8 cellular contexts compared by ENCODE assay signal in genomic region chr5:159844267-159844666, GRCh38.
"Had no signal": no experiment of that assay in that cellular context is flagged by ENCODE, and none has a peak within 500 bp of the region (broad histone marks: within the 10 kb centered on the region; RNA-seq: fewer than 3 reads in every experiment).

No MANE protein-coding gene starts in this region.

- DNase-seq: GM23248, GOT3, H7, HFFc6, IMR-90 had no signal

- FAIRE-seq: HTR-8/SVneo had no signal

- H3K4me3 ChIP-seq: GM23248, HAP-1 had no signal

- H3K27ac ChIP-seq: GM23248 had no signal

- H3K27ac Mint-ChIP-seq: HFFc6 had no signal

- ATAC-seq: HCT116 had no signal

- H3K4me3 Mint-ChIP-seq: HFFc6 had no signal

- H3K9me3 Mint-ChIP-seq: HFFc6 had no signal

- H3K4me1 ChIP-seq: HAP-1 had no signal

- H3K9me3 ChIP-seq: HAP-1 had no signal

- H3K9ac ChIP-seq: GM23248 had no signal

- H2AFZ ChIP-seq: GM23248 had no signal

- H3K36me3 ChIP-seq: HAP-1 had no signal
